In genomic region chr1:221832151-221832550, GRCh38 we compare ENCODE assay signal across 23 cellular contexts.
DNase-seq lines count a peak whose midpoint lies in the region; ATAC-seq and TF ChIP-seq lines count a peak whose summit lies in the region.
"Had no signal": no experiment of that assay in that cellular context is flagged by ENCODE, and none has a peak within 500 bp of the region (broad histone marks: within the 10 kb centered on the region; RNA-seq: fewer than 3 reads in every experiment).

No MANE protein-coding gene starts in this region.

- H3K27ac ChIP-seq in foreskin keratinocyte: peak overlapping the region; percentile 86
- peak overlapping the region; percentile 46 for H3K27ac ChIP-seq in rectal smooth muscle tissue (ENCODE audit: low read depth, low read length)
- H3K27ac ChIP-seq in tibial artery: no peak overlapping the region
- H3K27ac ChIP-seq: A549, BLaER1, KMS-11, neural progenitor cell, transverse colon had no signal

- H3K9me3 ChIP-seq in tibial artery: no peaks in the 10 kb centered on the region
- H3K9me3 ChIP-seq: A549, transverse colon had no signal

- H3K36me3 ChIP-seq in rectal smooth muscle tissue (ENCODE audit: control insufficient read depth, insufficient read depth, low read length) (no peaks in the 10 kb centered on the region), tibial artery (no peaks in the 10 kb centered on the region)
- H3K36me3 ChIP-seq: BLaER1, neural progenitor cell, transverse colon had no signal

- peaks cover 34% of the 10 kb centered on the region for H3K4me1 ChIP-seq in foreskin keratinocyte
- peaks cover 7% of the 10 kb centered on the region for H3K4me1 ChIP-seq in rectal smooth muscle tissue (ENCODE audit: control insufficient read depth, insufficient read depth, low read length)
- no peaks in the 10 kb centered on the region for H3K4me1 ChIP-seq in tibial artery
- H3K4me1 ChIP-seq: neural progenitor cell had no signal

- no peak for ATAC-seq in foreskin keratinocyte
- ATAC-seq in HG03565 (IDR thresholded peaks at IDR 0.05; ENCODE audit: unreplicated experiment): no peak
- ATAC-seq: A549; activated CD8-positive, alpha-beta memory T cell treated with anti-CD3 and anti-CD28 coated beads, Interleukin-2, amount 10 ng/mL, durations not matched to agents 7 days and 5 days; left colon had no signal

- no peak for TF ChIP-seq CTCF in foreskin keratinocyte (conservative IDR thresholded peaks at IDR 0.05)
- TF ChIP-seq CTCF in tibial artery (IDR thresholded peaks at IDR 0.05): no peak

- no peak overlapping the region for H3K9ac ChIP-seq in rectal smooth muscle tissue (ENCODE audit: low read length)
- H3K9ac ChIP-seq: BLaER1, KMS-11, neural progenitor cell had no signal

- DNase-seq in Daoy (ENCODE audit: low read depth) (peak; percentile 35), astrocyte of the hippocampus (ENCODE audit: low read depth, low spot score) (peak; percentile 28), foreskin keratinocyte (peak in 1 of 2 donors; percentile 45), AG08396 (ENCODE audit: low spot score) (no peak), tibial artery (no peak)
- no peak for DNase-seq in activated CD4-positive, alpha-beta T cell treated with anti-CD3 and anti-CD28 coated beads for 1 hour
- DNase-seq: activated CD4-positive, alpha-beta T cell treated with anti-CD3 and anti-CD28 coated beads for 48 hours; activated CD8-positive, alpha-beta memory T cell treated with anti-CD3 and anti-CD28 coated beads, Interleukin-2, amount 10 ng/mL, durations not matched to agents 7 days and 5 days; DND-41; effector CD8-positive, alpha-beta T cell; NCI-H187; NCI-H82; stimulated activated CD4-positive, alpha-beta T cell treated with anti-CD3 and anti-CD28 coated beads, Interleukin-2, amount 100 ng/mL, for 48 hours; stimulated activated naive CD4-positive, alpha-beta T cell treated with Interleukin-2 at 50 U/mL for 16 hours; SW 1271; transverse colon had no signal

- intact Hi-C loops in tibial artery (cut with DNase I; ENCODE audit: low total_unique reads): no loop called here

- H3K27me3 ChIP-seq in foreskin keratinocyte (no peaks in the 10 kb centered on the region), rectal smooth muscle tissue (ENCODE audit: control insufficient read depth, insufficient read depth, low read length) (no peaks in the 10 kb centered on the region), tibial artery (no peaks in the 10 kb centered on the region)
- H3K27me3 ChIP-seq: BLaER1, neural progenitor cell, transverse colon had no signal

- H3K4me3 ChIP-seq in rectal smooth muscle tissue (ENCODE audit: low read length) (no peak overlapping the region), tibial artery (no peak overlapping the region)
- H3K4me3 ChIP-seq: A549, BLaER1, neural progenitor cell, transverse colon had no signal

Comparison
In these comparisons a context has a peak if more than half of its experiments do, and no peak if none do; other contexts are left out.
1. DNase-seq: peak in Daoy (single experiment) and astrocyte of the hippocampus (single experiment); none in AG08396 (single experiment), activated CD4-positive, alpha-beta T cell treated with anti-CD3 and anti-CD28 coated beads for 1 hour (single experiment) and tibial artery (0 of 2).
2. H3K27ac ChIP-seq: peak in foreskin keratinocyte (single experiment) and rectal smooth muscle tissue (single experiment); none in tibial artery (0 of 2).